Comparison of ENCODE assay signal across 28 cellular contexts in the genomic region with DNA sequence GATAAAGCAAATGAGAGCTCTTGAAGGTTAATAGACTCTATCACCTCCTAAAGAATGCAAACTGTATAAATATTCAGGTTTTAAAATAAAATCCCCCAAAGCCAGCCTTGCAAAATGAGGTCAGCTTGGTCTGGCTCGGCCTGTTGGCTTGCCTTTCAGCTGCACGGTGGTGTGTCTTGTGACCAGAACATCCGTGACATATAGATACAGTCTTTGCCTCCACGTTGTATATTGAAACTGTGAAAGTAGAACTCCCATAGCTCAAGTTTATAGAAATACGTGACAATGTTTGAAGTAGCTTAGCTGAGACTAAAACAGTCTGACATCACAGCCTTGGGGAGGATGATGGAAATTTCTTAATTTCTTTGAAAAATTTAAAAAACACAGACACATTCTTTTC.
A peak's percentile ranks its signal among the peaks of the same experiment; 100 is the strongest.
DNase-seq lines count a peak whose midpoint lies in the region; ATAC-seq and TF ChIP-seq lines count a peak whose summit lies in the region.
"Had no signal": no experiment of that assay in that cellular context is flagged by ENCODE, and none has a peak within 500 bp of the region (broad histone marks: within the 10 kb centered on the region; RNA-seq: fewer than 3 reads in every experiment).

No MANE protein-coding gene starts in this region.

- TF ChIP-seq CTCF in GM13976 (IDR thresholded peaks at IDR 0.05; ENCODE audit: borderline replicate concordance, control extremely low read depth, extremely low read depth, insufficient read depth, missing control alignments) (no peak), sigmoid colon (IDR thresholded peaks at IDR 0.05) (no peak), vagina (IDR thresholded peaks at IDR 0.05) (no peak)

- DNase-seq in GM13976 (ENCODE audit: low spot score) (peak; percentile 52), sigmoid colon (no peak), NCI-H2081 treated with DMSO at 0.1 percent for 48 hours (lab: John Stamatoyannopoulos, UW) (no peak), vagina (ENCODE audit: extremely low spot score in 2 of 2) (no peak)
- DNase-seq: ACHN; activated CD8-positive, alpha-beta memory T cell treated with anti-CD3 and anti-CD28 coated beads, Interleukin-2, amount 50 U/mL, for 48 hours; activated CD8-positive, alpha-beta T cell treated with anti-CD3 and anti-CD28 coated beads for 36 hours; activated naive CD4-positive, alpha-beta T cell treated with anti-CD3 and anti-CD28 coated beads for 36 hours; BE2C; CD8-positive, alpha-beta memory T cell; central memory CD4-positive, alpha-beta T cell; erythroblast; glutamatergic neuron; KG1; mesendoderm; NCI-H1092 treated with DMSO at 0.1 percent for 48 hours; NCI-H1930; NCI-H69; PC-9; small intestine; stimulated activated naive CD8-positive, alpha-beta T cell treated with anti-CD3 and anti-CD28 coated beads, Interleukin-15, Interleukin-2, amounts not matched to agents 100 U/mL and 50 U/mL, for 24 hours; T-helper 2 cell had no signal

- ATAC-seq in GM19372 (IDR thresholded peaks at IDR 0.05; ENCODE audit: low read depth, unreplicated experiment) (peak; percentile 39), HG02885 (IDR thresholded peaks at IDR 0.05; ENCODE audit: poor library complexity, unreplicated experiment) (peak; percentile 38)
- ATAC-seq in activated CD4-positive, CD25-positive, alpha-beta regulatory T cell treated with anti-CD3 and anti-CD28 coated beads, Interleukin-2, amount 50 U/mL, for 24 hours = no peak
- ATAC-seq: activated CD8-positive, alpha-beta T cell treated with anti-CD3 and anti-CD28 coated beads for 36 hours; GM23338; left lobe of liver; stimulated activated naive CD8-positive, alpha-beta T cell treated with anti-CD3 and anti-CD28 coated beads, Interleukin-15, Interleukin-2, amounts not matched to agents 100 U/mL and 50 U/mL, for 24 hours had no signal

- in situ Hi-C loops in GM13976 (cut with MboI; ENCODE audit: low sequenced_read_pairs, unreplicated experiment) = loop anchor here (25.0 kb wide), 1 partner anchor 583 kb away; a partner anchor contains a TSS

- H3K9me3 ChIP-seq in sigmoid colon (no peaks in the 10 kb centered on the region), vagina (no peaks in the 10 kb centered on the region)
- H3K9me3 ChIP-seq: BE2C had no signal

- intact Hi-C loops in sigmoid colon (cut with DNase I) = loop anchor here (10.0 kb wide), 1 partner anchor 306 kb away; no protein-coding TSS in a partner anchor
- intact Hi-C loops in vagina (cut with DNase I) = no loop called here

- TF ChIP-seq EP300 in sigmoid colon (IDR thresholded peaks at IDR 0.05) = no peak

- H3K4me3 ChIP-seq in sigmoid colon = no peak overlapping the region
- no peak overlapping the region for H3K4me3 ChIP-seq in vagina
- H3K4me3 ChIP-seq: GM23338, PC-9, SK-N-MC had no signal

- no peaks in the 10 kb centered on the region for H3K36me3 ChIP-seq in sigmoid colon
- no peaks in the 10 kb centered on the region for H3K36me3 ChIP-seq in vagina
- H3K36me3 ChIP-seq: BE2C had no signal

- H3K27me3 ChIP-seq in sigmoid colon (no peaks in the 10 kb centered on the region), vagina (no peaks in the 10 kb centered on the region)
- H3K27me3 ChIP-seq: BE2C had no signal

- H3K4me1 ChIP-seq in sigmoid colon (peaks cover 0 to 21% (median 13%) of the 10 kb centered on the region in 4 donors), vagina (no peaks in the 10 kb centered on the region)
- H3K4me1 ChIP-seq: BE2C had no signal

- WGBS in sigmoid colon, 2 donors = 82 to 85% methylated on average over 5 of the region's 5 CpGs

- H3K27ac ChIP-seq in sigmoid colon (peak overlapping the region in 3 of 4 donors; percentile 34 to 64 (median 48)), vagina (no peak overlapping the region)
- H3K27ac ChIP-seq: PC-9, SK-N-MC had no signal

- TF ChIP-seq POLR2A in sigmoid colon (IDR thresholded peaks at IDR 0.05) (no peak), vagina (IDR thresholded peaks at IDR 0.05) (no peak)

Comparison
In these comparisons a context has a peak if more than half of its experiments do, and no peak if none do; other contexts are left out.
1. ATAC-seq: peak in GM19372 (single experiment) and HG02885 (single experiment); none in activated CD4-positive, CD25-positive, alpha-beta regulatory T cell treated with anti-CD3 and anti-CD28 coated beads, Interleukin-2, amount 50 U/mL, for 24 hours (0 of 2).